In the genomic region with DNA sequence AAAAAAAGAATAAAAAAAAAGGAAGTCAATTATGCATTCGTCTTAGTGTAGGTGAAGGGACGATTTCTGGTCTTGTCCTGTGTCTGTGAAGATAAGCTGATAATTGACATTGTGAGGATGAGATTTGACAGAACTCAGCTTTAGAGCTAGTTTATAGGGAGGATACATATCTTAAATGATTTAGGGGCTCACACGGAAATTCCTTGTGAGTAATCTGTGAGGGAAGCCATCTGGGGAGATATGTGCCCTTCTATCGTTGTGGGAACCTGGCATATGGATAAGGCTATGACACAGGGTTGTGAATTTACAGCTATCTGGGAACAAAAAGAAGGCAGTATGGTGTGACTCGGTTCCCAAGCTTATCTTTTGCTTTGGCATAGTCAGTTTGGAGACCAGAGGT, we compare ENCODE assay signal across 12 cellular contexts.
"Had no signal": no experiment of that assay in that cellular context is flagged by ENCODE, and none has a peak within 500 bp of the region (broad histone marks: within the 10 kb centered on the region; RNA-seq: fewer than 3 reads in every experiment).

No MANE protein-coding gene starts in this region.

- DNase-seq: activated CD4-positive, alpha-beta T cell treated with anti-CD3 and anti-CD28 coated beads for 1 hour; activated gamma-delta T cell; activated T-cell treated with anti-CD3 and anti-CD28 coated beads, Interleukin-2, amount 50 U/mL, for 72 hours; effector CD8-positive, alpha-beta T cell; foreskin keratinocyte; hippocampal formation; sigmoid colon; stimulated activated CD4-positive, alpha-beta T cell treated with anti-CD3 and anti-CD28 coated beads, Interleukin-4, amount 100 ng/mL, for 4 hours; T-helper 1 cell; T-helper 9 cell; testis had no signal

- ATAC-seq: activated T-cell treated with anti-CD3 and anti-CD28 coated beads, Interleukin-2, amount 50 U/mL, for 72 hours; foreskin keratinocyte; stimulated activated memory B cell treated with anti-CD40 and anti-IgM and Interleukin-4, amounts not matched to agents 10 μg/mL and 1 μg/mL and 100 μg/mL, for 72 hours had no signal
